Comparison of ENCODE assay signal across 17 cellular contexts in genomic region chr4:113700602-113701150, GRCh38.
A peak's percentile ranks its signal among the peaks of the same experiment; 100 is the strongest.
DNase-seq lines count a peak whose midpoint lies in the region; ATAC-seq and TF ChIP-seq lines count a peak whose summit lies in the region.
"Had no signal": no experiment of that assay in that cellular context is flagged by ENCODE, and none has a peak within 500 bp of the region (broad histone marks: within the 10 kb centered on the region; RNA-seq: fewer than 3 reads in every experiment).

No MANE protein-coding gene starts in this region.

- no peaks in the 10 kb centered on the region for H3K36me3 ChIP-seq in psoas muscle (ENCODE audit: insufficient read depth in 1 of 2, low read depth in 1 of 2)
- H3K36me3 ChIP-seq: esophagus muscularis mucosa had no signal

- intact Hi-C loops in psoas muscle (cut with DNase I): no loop called here

- H3K4me3 Mint-ChIP-seq in activated naive CD4-positive, alpha-beta T cell treated with anti-CD3 and anti-CD28 coated beads, Interleukin-2, amount 50 U/mL, for 24 hours: no peak overlapping the region
- H3K4me3 Mint-ChIP-seq in activated T-helper 17 cell treated with anti-CD3 and anti-CD28 coated beads, Interleukin-2, amount 50 U/mL, for 72 hours: no peak overlapping the region
- H3K4me3 Mint-ChIP-seq: activated naive CD8-positive, alpha-beta T cell treated with anti-CD3 and anti-CD28 coated beads, Interleukin-2, amount 10 ng/mL, durations not matched to agents 7 days and 5 days had no signal

- H3K27ac ChIP-seq in psoas muscle: peak overlapping the region; percentile 26
- H3K27ac ChIP-seq: esophagus muscularis mucosa had no signal

- peaks cover 26% of the 10 kb centered on the region for H3K4me1 Mint-ChIP-seq in activated naive CD4-positive, alpha-beta T cell treated with anti-CD3 and anti-CD28 coated beads, Interleukin-2, amount 50 U/mL, for 24 hours
- H3K4me1 Mint-ChIP-seq in activated T-helper 17 cell treated with anti-CD3 and anti-CD28 coated beads, Interleukin-2, amount 50 U/mL, for 72 hours: peaks cover 13% of the 10 kb centered on the region

- 39 to 61% (median 43%) methylated on average over 2 of the region's 2 CpGs for WGBS in psoas muscle, 3 donors

- H3K27me3 ChIP-seq in psoas muscle (ENCODE audit: insufficient read depth in 3 of 3, low read length in 2 of 3): no peaks in the 10 kb centered on the region
- H3K27me3 ChIP-seq: esophagus muscularis mucosa had no signal

- H3K27me3 Mint-ChIP-seq in activated naive CD4-positive, alpha-beta T cell treated with anti-CD3 and anti-CD28 coated beads, Interleukin-2, amount 50 U/mL, for 24 hours: no peaks in the 10 kb centered on the region
- no peaks in the 10 kb centered on the region for H3K27me3 Mint-ChIP-seq in activated T-helper 17 cell treated with anti-CD3 and anti-CD28 coated beads, Interleukin-2, amount 50 U/mL, for 72 hours
- H3K27me3 Mint-ChIP-seq: activated naive CD8-positive, alpha-beta T cell treated with anti-CD3 and anti-CD28 coated beads, Interleukin-2, amount 10 ng/mL, durations not matched to agents 7 days and 5 days had no signal

- TF ChIP-seq CTCF in psoas muscle (IDR thresholded peaks at IDR 0.05): no peak

- H3K27ac Mint-ChIP-seq in activated naive CD4-positive, alpha-beta T cell treated with anti-CD3 and anti-CD28 coated beads, Interleukin-2, amount 50 U/mL, for 24 hours: peak overlapping the region; percentile 99
- H3K27ac Mint-ChIP-seq in activated T-helper 17 cell treated with anti-CD3 and anti-CD28 coated beads, Interleukin-2, amount 50 U/mL, for 72 hours: peak overlapping the region; percentile 25
- H3K27ac Mint-ChIP-seq: activated naive CD8-positive, alpha-beta T cell treated with anti-CD3 and anti-CD28 coated beads, Interleukin-2, amount 10 ng/mL, durations not matched to agents 7 days and 5 days had no signal

- H3K4me1 ChIP-seq in psoas muscle: peaks cover 48% of the 10 kb centered on the region

- no peak for DNase-seq in activated naive CD4-positive, alpha-beta T cell treated with anti-CD3 and anti-CD28 coated beads, Interleukin-2, amount 50 U/mL, for 16 hours
- DNase-seq in LHCN-M2 (ENCODE audit: low read depth) (peak; percentile 48), psoas muscle (no peak), DMS153 treated with DMSO at 0.1 percent for 48 hours (lab: John Stamatoyannopoulos, UW; ENCODE audit: unreplicated experiment) (no peak)
- DNase-seq: activated CD8-positive, alpha-beta memory T cell treated with anti-CD3 and anti-CD28 coated beads, Interleukin-2, amount 50 U/mL, for 4 hours; activated naive CD8-positive, alpha-beta T cell treated with anti-CD3 and anti-CD28 coated beads, Interleukin-2, amount 10 ng/mL, durations not matched to agents 7 days and 5 days; AML-193; DMS153; head of caudate nucleus; NCI-H1694 treated with DMSO at 0.1 percent for 48 hours; SHP77 had no signal

- H3K9me3 Mint-ChIP-seq in activated naive CD4-positive, alpha-beta T cell treated with anti-CD3 and anti-CD28 coated beads, Interleukin-2, amount 50 U/mL, for 24 hours: peaks cover 8% of the 10 kb centered on the region
- no peaks in the 10 kb centered on the region for H3K9me3 Mint-ChIP-seq in activated T-helper 17 cell treated with anti-CD3 and anti-CD28 coated beads, Interleukin-2, amount 50 U/mL, for 72 hours
- H3K9me3 Mint-ChIP-seq: activated naive CD8-positive, alpha-beta T cell treated with anti-CD3 and anti-CD28 coated beads, Interleukin-2, amount 10 ng/mL, durations not matched to agents 7 days and 5 days had no signal

- peaks cover 23% of the 10 kb centered on the region for H3K36me3 Mint-ChIP-seq in activated naive CD4-positive, alpha-beta T cell treated with anti-CD3 and anti-CD28 coated beads, Interleukin-2, amount 50 U/mL, for 24 hours
- peaks cover 18% of the 10 kb centered on the region for H3K36me3 Mint-ChIP-seq in activated T-helper 17 cell treated with anti-CD3 and anti-CD28 coated beads, Interleukin-2, amount 50 U/mL, for 72 hours (ENCODE audit: low read depth)

- ATAC-seq in activated T-helper 17 cell treated with anti-CD3 and anti-CD28 coated beads, Interleukin-2, amount 50 U/mL, for 72 hours (replicated peaks): no peak
- no peak for ATAC-seq in psoas muscle
- no peak for ATAC-seq in GM21717 (IDR thresholded peaks at IDR 0.05; ENCODE audit: unreplicated experiment)
- no peak for ATAC-seq in HG02973 (IDR thresholded peaks at IDR 0.05; ENCODE audit: unreplicated experiment)
- ATAC-seq: activated CD4-positive, CD25-positive, alpha-beta regulatory T cell treated with anti-CD3 and anti-CD28 coated beads, Interleukin-2, amount 50 U/mL, for 24 hours had no signal

- no peaks in the 10 kb centered on the region for H3K9me3 ChIP-seq in psoas muscle
- H3K9me3 ChIP-seq: esophagus muscularis mucosa had no signal

- no peak overlapping the region for H3K4me3 ChIP-seq in psoas muscle
- H3K4me3 ChIP-seq: esophagus muscularis mucosa had no signal
